In the genomic region with DNA sequence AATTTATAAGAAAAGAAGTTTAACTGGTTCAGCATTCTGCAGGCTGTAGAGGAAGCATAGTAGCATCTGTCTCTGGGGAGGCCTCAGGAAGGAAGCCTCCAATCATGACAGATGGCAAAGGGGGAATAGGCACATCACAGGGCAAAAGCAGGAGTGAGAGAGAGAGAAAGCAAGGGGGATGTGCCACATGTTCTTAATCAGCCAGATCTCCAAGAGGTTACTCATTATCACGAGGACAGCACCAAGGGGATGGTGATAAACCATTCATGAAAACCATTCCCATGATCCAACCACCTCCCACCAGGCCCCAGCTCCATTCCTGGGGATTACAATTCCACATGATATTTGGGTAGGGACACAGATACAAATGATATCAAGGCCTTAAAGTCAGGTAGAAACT, we compare ENCODE assay signal across 12 cellular contexts.
"Had no signal": no experiment of that assay in that cellular context is flagged by ENCODE, and none has a peak within 500 bp of the region (broad histone marks: within the 10 kb centered on the region; RNA-seq: fewer than 3 reads in every experiment).

No MANE protein-coding gene starts in this region.

- H3K4me1 Mint-ChIP-seq: activated B cell treated with CpG ODN at 0.5 μM for 24 hours; activated CD4-positive, alpha-beta T cell treated with anti-CD3 and anti-CD28 coated beads, Interleukin-2, amount 10 ng/mL, durations not matched to agents 7 days and 5 days; activated naive CD4-positive, alpha-beta T cell treated with anti-CD3 and anti-CD28 coated beads, Interleukin-2, amount 10 ng/mL, durations not matched to agents 7 days and 5 days; neural progenitor cell had no signal

- ATAC-seq: left ventricle myocardium superior had no signal

- H3K4me2 ChIP-seq: hepatocyte, neural progenitor cell had no signal

- DNase-seq: activated B cell treated with CpG ODN at 0.5 μM for 24 hours; activated CD4-positive, alpha-beta T cell treated with anti-CD3 and anti-CD28 coated beads, Interleukin-2, amount 10 ng/mL, durations not matched to agents 7 days and 5 days; activated naive CD4-positive, alpha-beta T cell treated with anti-CD3 and anti-CD28 coated beads, Interleukin-2, amount 10 ng/mL, durations not matched to agents 7 days and 5 days; kidney; left ventricle myocardium superior; posterior cingulate gyrus; tibial artery had no signal

- H3K27me3 ChIP-seq: hepatocyte, neural progenitor cell, tibial artery, vagina had no signal

- H3K4me1 ChIP-seq: neural progenitor cell, tibial artery, vagina had no signal

- H3K36me3 Mint-ChIP-seq: activated naive CD4-positive, alpha-beta T cell treated with anti-CD3 and anti-CD28 coated beads, Interleukin-2, amount 10 ng/mL, durations not matched to agents 7 days and 5 days; neural progenitor cell had no signal

- H3K27ac ChIP-seq: hepatocyte, neural progenitor cell, skin epidermis, tibial artery, vagina had no signal

- H3K4me3 Mint-ChIP-seq: activated B cell treated with CpG ODN at 0.5 μM for 24 hours; activated CD4-positive, alpha-beta T cell treated with anti-CD3 and anti-CD28 coated beads, Interleukin-2, amount 10 ng/mL, durations not matched to agents 7 days and 5 days; activated naive CD4-positive, alpha-beta T cell treated with anti-CD3 and anti-CD28 coated beads, Interleukin-2, amount 10 ng/mL, durations not matched to agents 7 days and 5 days; neural progenitor cell had no signal

- H3K27ac Mint-ChIP-seq: activated B cell treated with CpG ODN at 0.5 μM for 24 hours; activated CD4-positive, alpha-beta T cell treated with anti-CD3 and anti-CD28 coated beads, Interleukin-2, amount 10 ng/mL, durations not matched to agents 7 days and 5 days; activated naive CD4-positive, alpha-beta T cell treated with anti-CD3 and anti-CD28 coated beads, Interleukin-2, amount 10 ng/mL, durations not matched to agents 7 days and 5 days; activated T-helper 2 cell treated with anti-CD3 and anti-CD28 coated beads, Interferon-gamma antibody, Interleukin-2, Interleukin-4, amounts not matched to agents 10 μg/mL and 5 μg/mL and 100 μg/mL, durations not matched to agents 14 hours and 24 hours and 36 hours; neural progenitor cell had no signal

- H3K9me3 ChIP-seq: tibial artery, vagina had no signal

- H3K36me3 ChIP-seq: neural progenitor cell, tibial artery, vagina had no signal

- H3K4me3 ChIP-seq: hepatocyte, neural progenitor cell, skin epidermis, tibial artery, vagina had no signal

- H3K79me2 ChIP-seq: hepatocyte had no signal

- H3K27me3 Mint-ChIP-seq: activated B cell treated with CpG ODN at 0.5 μM for 24 hours; activated CD4-positive, alpha-beta T cell treated with anti-CD3 and anti-CD28 coated beads, Interleukin-2, amount 10 ng/mL, durations not matched to agents 7 days and 5 days; activated naive CD4-positive, alpha-beta T cell treated with anti-CD3 and anti-CD28 coated beads, Interleukin-2, amount 10 ng/mL, durations not matched to agents 7 days and 5 days had no signal

- H3K9ac ChIP-seq: neural progenitor cell had no signal
